Comparison of ENCODE assay signal across 8 cellular contexts in genomic region chr3:49906004-49906860, GRCh38. TPM values are rescaled to one million over a fixed set of nuclear protein-coding genes. Genes with fewer than 3 reads are reported as not detected.
DNase-seq lines count a peak whose midpoint lies in the region; ATAC-seq, FAIRE-seq and TF ChIP-seq lines count a peak whose summit lies in the region.

No MANE protein-coding gene starts in this region.

- no peaks in the 10 kb centered on the region for H3K9me3 Mint-ChIP-seq in natural killer cell
- H3K9me3 Mint-ChIP-seq in natural killer cell treated with Interleukin-12 subunit alpha and Interleukin-12 subunit beta and Interleukin-15 and Interleukin-18, amount 100 ng/mL, for 72 hours, result no peaks in the 10 kb centered on the region
- H3K9me3 Mint-ChIP-seq in activated naive CD4-positive, alpha-beta T cell treated with anti-CD3 and anti-CD28 coated beads, Interleukin-2, amount 10 ng/mL, durations not matched to agents 7 days and 5 days, result no peaks in the 10 kb centered on the region

- TF ChIP-seq POLR2A in gastroesophageal sphincter (IDR thresholded peaks at IDR 0.05), result no peak

- no peak for TF ChIP-seq EP300 in gastroesophageal sphincter (IDR thresholded peaks at IDR 0.05)

- H3K27ac Mint-ChIP-seq in natural killer cell, result peak overlapping the region in 1 of 2 donors; percentile 71
- H3K27ac Mint-ChIP-seq in natural killer cell treated with Interleukin-12 subunit alpha and Interleukin-12 subunit beta and Interleukin-15 and Interleukin-18, amount 100 ng/mL, for 72 hours, result peak overlapping the region in 1 of 2 donors; percentile 71
- H3K27ac Mint-ChIP-seq in activated naive CD4-positive, alpha-beta T cell treated with anti-CD3 and anti-CD28 coated beads, Interleukin-2, amount 10 ng/mL, durations not matched to agents 7 days and 5 days, result peak overlapping the region; percentile 92

- peak; percentile 28 for DNase-seq in natural killer cell
- no peak for DNase-seq in natural killer cell treated with Interleukin-12 subunit alpha and Interleukin-12 subunit beta and Interleukin-15 and Interleukin-18, amount 100 ng/mL, for 72 hours (ENCODE audit: low spot score)
- DNase-seq in RCC 7860 (ENCODE audit: low spot score), result peak; percentile 11
- DNase-seq in activated naive CD4-positive, alpha-beta T cell treated with anti-CD3 and anti-CD28 coated beads, Interleukin-2, amount 10 ng/mL, durations not matched to agents 7 days and 5 days, result peak; percentile 72
- DNase-seq in posterior vena cava (ENCODE audit: low spot score), result peak; percentile 84

- intact Hi-C loops in natural killer cell (cut with micrococcal nuclease), result loop anchor here (2.0 to 5.0 kb wide), 2 partner anchors 69 to 103 kb away; partner anchors contain the start of gene INKA1
- intact Hi-C loops in posterior vena cava (cut with DNase I), result loop anchor here in 1 of 2 donors (5.0 to 10.0 kb wide), 2 partner anchors 104 to 201 kb away; partner anchors contain the start of gene INKA1

- no peaks in the 10 kb centered on the region for H3K9me3 ChIP-seq in gastroesophageal sphincter

- H3K27me3 Mint-ChIP-seq in natural killer cell (ENCODE audit: low read depth in 2 of 2), result no peaks in the 10 kb centered on the region
- no peaks in the 10 kb centered on the region for H3K27me3 Mint-ChIP-seq in natural killer cell treated with Interleukin-12 subunit alpha and Interleukin-12 subunit beta and Interleukin-15 and Interleukin-18, amount 100 ng/mL, for 72 hours
- no peaks in the 10 kb centered on the region for H3K27me3 Mint-ChIP-seq in activated naive CD4-positive, alpha-beta T cell treated with anti-CD3 and anti-CD28 coated beads, Interleukin-2, amount 10 ng/mL, durations not matched to agents 7 days and 5 days

- 0 to 21% methylated on average over 2 to 3 of the region's 15 CpGs for WGBS in gastroesophageal sphincter (ENCODE audit: low coverage in 1 of 2), 2 donors

- peaks cover 11 to 26% of the 10 kb centered on the region in 2 donors for H3K4me1 Mint-ChIP-seq in natural killer cell
- H3K4me1 Mint-ChIP-seq in natural killer cell treated with Interleukin-12 subunit alpha and Interleukin-12 subunit beta and Interleukin-15 and Interleukin-18, amount 100 ng/mL, for 72 hours (ENCODE audit: low read depth in 2 of 2), result peaks cover 6 to 16% of the 10 kb centered on the region in 2 donors
- peaks cover 44% of the 10 kb centered on the region for H3K4me1 Mint-ChIP-seq in activated naive CD4-positive, alpha-beta T cell treated with anti-CD3 and anti-CD28 coated beads, Interleukin-2, amount 10 ng/mL, durations not matched to agents 7 days and 5 days

- H3K36me3 Mint-ChIP-seq in natural killer cell, result no peaks in the 10 kb centered on the region
- H3K36me3 Mint-ChIP-seq in natural killer cell treated with Interleukin-12 subunit alpha and Interleukin-12 subunit beta and Interleukin-15 and Interleukin-18, amount 100 ng/mL, for 72 hours, result no peaks in the 10 kb centered on the region
- H3K36me3 Mint-ChIP-seq in activated naive CD4-positive, alpha-beta T cell treated with anti-CD3 and anti-CD28 coated beads, Interleukin-2, amount 10 ng/mL, durations not matched to agents 7 days and 5 days, result peaks cover 6% of the 10 kb centered on the region

- H3K36me3 ChIP-seq in gastroesophageal sphincter, result peaks cover 0 to 30% of the 10 kb centered on the region in 2 donors

- H3K4me3 ChIP-seq in gastroesophageal sphincter, result peak overlapping the region; percentile 13 to 39

- peak overlapping the region; percentile 21 for H3K4me3 Mint-ChIP-seq in natural killer cell
- no peak overlapping the region for H3K4me3 Mint-ChIP-seq in natural killer cell treated with Interleukin-12 subunit alpha and Interleukin-12 subunit beta and Interleukin-15 and Interleukin-18, amount 100 ng/mL, for 72 hours
- peak overlapping the region; percentile 14 for H3K4me3 Mint-ChIP-seq in activated naive CD4-positive, alpha-beta T cell treated with anti-CD3 and anti-CD28 coated beads, Interleukin-2, amount 10 ng/mL, durations not matched to agents 7 days and 5 days

- no peak for FAIRE-seq in RCC 7860 (lab: Jason Lieb, UNC)

- CTCF ChIA-PET in activated naive CD4-positive, alpha-beta T cell treated with anti-CD3 and anti-CD28 coated beads, Interleukin-2, amount 10 ng/mL, durations not matched to agents 7 days and 5 days (lab: Charles Lee), result interaction anchor here (0.8 to 2.3 kb wide), 13 partner anchors 10 to 366 kb away, joined by 3 to 9 read pairs (median 3); partner anchors contain the start of genes AMIGO3, INKA1 and IP6K1

- TF ChIP-seq CTCF in natural killer cell (IDR thresholded peaks at IDR 0.05) (peak; percentile 47), gastroesophageal sphincter (IDR thresholded peaks at IDR 0.05) (peak in 3 of 4 experiments; percentile 69 to 75 (median 72))

- peak overlapping the region in 3 of 4 donors; percentile 59 to 71 (median 63) for H3K27ac ChIP-seq in gastroesophageal sphincter

- ATAC-seq in natural killer cell, result peak in 2 of 3 donors; percentile 30 to 38
- ATAC-seq in natural killer cell treated with Interleukin-12 subunit alpha and Interleukin-12 subunit beta and Interleukin-15 and Interleukin-18, amount 100 ng/mL, for 72 hours, result no peak
- ATAC-seq in gastroesophageal sphincter, result peak; percentile 63
- ATAC-seq in HG03025 (IDR thresholded peaks at IDR 0.05; ENCODE audit: low FRiP score, unreplicated experiment), result no peak
- no peak for ATAC-seq in GM19324 (IDR thresholded peaks at IDR 0.05; ENCODE audit: low FRiP score, unreplicated experiment)

- no peaks in the 10 kb centered on the region for H3K27me3 ChIP-seq in gastroesophageal sphincter

- peaks cover 0 to 54% (median 11%) of the 10 kb centered on the region in 3 donors for H3K4me1 ChIP-seq in gastroesophageal sphincter

RNA-seq across cellular contexts. Expression of gene MST1R, which starts 2.6 kb away (rescaled TPM):
- total RNA-seq in natural killer cell (1 to 10 TPM; 1.6 to 3.4 (median 2.2) TPM), gastroesophageal sphincter (1 to 10 TPM; 1.2 to 5.9 (median 2.0) TPM), posterior vena cava (1 to 10 TPM; 1.2 to 1.4 TPM)
- 1 to 10 TPM in 1 of 2 donors, under 1 TPM in 1; 0.50 to 2.6 TPM for total RNA-seq in natural killer cell treated with Interleukin-12 subunit alpha and Interleukin-12 subunit beta and Interleukin-15 and Interleukin-18, amount 100 ng/mL, for 72 hours

RNA-seq across cellular contexts. Expression of gene MON1A, which starts 23.4 kb away (rescaled TPM):
- total RNA-seq in natural killer cell (1 to 10 TPM; 3.7 to 8.1 (median 7.9) TPM), gastroesophageal sphincter (10 to 100 TPM in 2 of 4 donors, 1 to 10 TPM in 2; 9.0 to 21.8 (median 10.8) TPM), posterior vena cava (1 to 10 TPM; 7.6 to 9.3 TPM)
- total RNA-seq in natural killer cell treated with Interleukin-12 subunit alpha and Interleukin-12 subunit beta and Interleukin-15 and Interleukin-18, amount 100 ng/mL, for 72 hours, result 10 to 100 TPM; 11.3 to 18.7 TPM

RNA-seq across cellular contexts. Expression of gene RBM6, which starts 33.7 kb away (rescaled TPM):
- total RNA-seq in natural killer cell (100 to 1,000 TPM; 155 to 193 (median 157) TPM), gastroesophageal sphincter (100 to 1,000 TPM in 2 of 4 donors, 10 to 100 TPM in 2; 39.0 to 135 (median 84.2) TPM), posterior vena cava (10 to 100 TPM; 53.4 to 62.6 TPM)
- total RNA-seq in natural killer cell treated with Interleukin-12 subunit alpha and Interleukin-12 subunit beta and Interleukin-15 and Interleukin-18, amount 100 ng/mL, for 72 hours, result 100 to 1,000 TPM in 1 of 2 donors, 10 to 100 TPM in 1; 96.6 to 149 TPM

RNA-seq across cellular contexts. Expression of gene CAMKV, which starts 36.5 kb away (rescaled TPM):
- total RNA-seq in natural killer cell (not detected), gastroesophageal sphincter (not detected), posterior vena cava (not detected)
- not detected for total RNA-seq in natural killer cell treated with Interleukin-12 subunit alpha and Interleukin-12 subunit beta and Interleukin-15 and Interleukin-18, amount 100 ng/mL, for 72 hours

RNA-seq across cellular contexts. Expression of gene TRAIP, which starts 49.9 kb away (rescaled TPM):
- total RNA-seq in natural killer cell (1 to 10 TPM; 3.3 to 6.2 (median 4.0) TPM), gastroesophageal sphincter (1 to 10 TPM in 3 of 4 donors, under 1 TPM in 1; 0.81 to 1.8 (median 1.6) TPM), posterior vena cava (1 to 10 TPM; 1.5 to 2.2 TPM)
- 10 to 100 TPM; 14.0 to 44.0 TPM for total RNA-seq in natural killer cell treated with Interleukin-12 subunit alpha and Interleukin-12 subunit beta and Interleukin-15 and Interleukin-18, amount 100 ng/mL, for 72 hours

Comparison
In these comparisons a context has a peak if more than half of its experiments do, and no peak if none do; other contexts are left out.
1. ATAC-seq: peak in natural killer cell (2 of 3) and gastroesophageal sphincter (single experiment); none in natural killer cell treated with Interleukin-12 subunit alpha and Interleukin-12 subunit beta and Interleukin-15 and Interleukin-18, amount 100 ng/mL, for 72 hours (0 of 2), HG03025 (single experiment) and GM19324 (single experiment).